Comparison of ENCODE assay signal across 3 cellular contexts in genomic region chr12:130683811-130684210, GRCh38.
"Had no signal": no experiment of that assay in that cellular context is flagged by ENCODE, and none has a peak within 500 bp of the region (broad histone marks: within the 10 kb centered on the region; RNA-seq: fewer than 3 reads in every experiment).

No MANE protein-coding gene starts in this region.

- ATAC-seq: GM12878 had no signal

- DNase-seq: GDM1, GF-D8 had no signal

- H3K4me3 ChIP-seq: GM12878 had no signal
